In genomic region chr3:49686769-49687418, GRCh38 we compare ENCODE assay signal across 8 cellular contexts. TPM values are rescaled to one million over a fixed set of nuclear protein-coding genes. Genes with fewer than 3 reads are reported as not detected.
A peak's percentile ranks its signal among the peaks of the same experiment; 100 is the strongest.
DNase-seq lines count a peak whose midpoint lies in the region; ATAC-seq, FAIRE-seq and TF ChIP-seq lines count a peak whose summit lies in the region.
"Not testable (repeated sequence)": the region's sequence is repeated elsewhere in the genome, so short reads cannot be mapped to it uniquely, and the experiment has no call there.

No MANE protein-coding gene starts in this region.

- BruUV-seq in GM12878 (replicated peaks; lab: Mats Ljungman, UMichigan): not testable (repeated sequence)

- H3K27me3 Mint-ChIP-seq in activated CD8-positive, alpha-beta T cell treated with anti-CD3 and anti-CD28 coated beads, Interleukin-2, amount 10 ng/mL, durations not matched to agents 7 days and 5 days (ENCODE audit: low read depth); osteocyte (ENCODE audit: unreplicated experiment): not testable (repeated sequence)

- peak overlapping the region; percentile 25; the same call in 1 of the 2 replicates for H3K4me2 ChIP-seq in GM12878 (ENCODE audit: control insufficient read depth, insufficient read depth)
- not testable (repeated sequence) for H3K4me2 ChIP-seq in fibroblast of lung (ENCODE audit: extremely low read depth, insufficient read depth, low read length)

- not testable (repeated sequence) for TF ChIP-seq EP300 in GM12878 (IDR thresholded peaks at IDR 0.05; ENCODE audit: borderline replicate concordance in 1 of 2, control insufficient read depth in 1 of 2, low read depth in 2 of 2, low read length in 2 of 2)

- not testable (repeated sequence) for FAIRE-seq in GM12878 (lab: Jason Lieb, UNC); kidney (lab: Jason Lieb, UNC)

- not testable (repeated sequence) for H2AFZ ChIP-seq in GM12878 (ENCODE audit: control insufficient read depth, low read depth, low read length); fibroblast of lung (ENCODE audit: low read length)

- POLR2A ChIA-PET in AG04450 (lab: Yijun Ruan, JAX); activated CD8-positive, alpha-beta T cell treated with anti-CD3 and anti-CD28 coated beads, Interleukin-2, amount 10 ng/mL, durations not matched to agents 7 days and 5 days (lab: Charles Lee); GM12878 (lab: Charles Lee): not testable (repeated sequence)

- not testable (repeated sequence) for H3K27ac Mint-ChIP-seq in activated CD8-positive, alpha-beta T cell treated with anti-CD3 and anti-CD28 coated beads, Interleukin-2, amount 10 ng/mL, durations not matched to agents 7 days and 5 days
- peak overlapping the region; percentile 23 for H3K27ac Mint-ChIP-seq in osteocyte (ENCODE audit: unreplicated experiment)

- not testable (repeated sequence) for TF ChIP-seq CTCF in AG04450 (IDR thresholded peaks at IDR 0.05; ENCODE audit: low read depth, low read length); GM12878 (IDR thresholded peaks at IDR 0.05 in 2 of 3, conservative IDR thresholded peaks at IDR 0.05 in 1 of 3; ENCODE audit: control insufficient read depth in 2 of 3, extremely low read depth in 1 of 3, insufficient read depth in 1 of 3, low read depth in 3 of 3, low read length in 3 of 3); fibroblast of lung (conservative IDR thresholded peaks at IDR 0.05 in 1 of 2, IDR thresholded peaks at IDR 0.05 in 1 of 2; ENCODE audit: low read depth in 1 of 2, low read length in 2 of 2); kidney (IDR thresholded peaks at IDR 0.05; ENCODE audit: borderline replicate concordance, extremely low read depth, insufficient read depth); osteocyte (IDR thresholded peaks at IDR 0.05)

- not testable (repeated sequence) for DNase-seq in AG04450 (ENCODE audit: low read depth, low spot score); GM12878 (ENCODE audit: low read depth, low spot score); osteocyte (ENCODE audit: extremely low spot score, unreplicated experiment)
- peak; percentile 47 for DNase-seq in M059J (ENCODE audit: low read depth)
- DNase-seq in activated CD8-positive, alpha-beta T cell treated with anti-CD3 and anti-CD28 coated beads, Interleukin-2, amount 10 ng/mL, durations not matched to agents 7 days and 5 days: peak; percentile 42
- DNase-seq in fibroblast of lung (ENCODE audit: low read depth in 2 of 2): peak; percentile 28 to 56
- peak; percentile 92 for DNase-seq in kidney
- peak; percentile 42 for DNase-seq in stimulated activated CD8-positive, alpha-beta memory T cell treated with anti-CD3 and anti-CD28 coated beads, Interleukin-4, amount 100 ng/mL, for 24 hours (ENCODE audit: low read depth)

- in situ Hi-C loops in GM12878 (cut with MboI): not testable (repeated sequence)

- H3K4me1 ChIP-seq in GM12878 (ENCODE audit: control insufficient read depth, insufficient read depth, low read length); fibroblast of lung (ENCODE audit: control insufficient read depth, extremely low read depth, insufficient read depth, low read length): not testable (repeated sequence)
- peaks cover 23 to 44% of the 10 kb centered on the region in 2 donors for H3K4me1 ChIP-seq in kidney (ENCODE audit: control insufficient read depth in 1 of 2, insufficient read depth in 1 of 2, low read depth in 1 of 2, low read length in 2 of 2)

- not testable (repeated sequence) for H3K27ac ChIP-seq in AG04450 (ENCODE audit: low read depth, low read length); GM12878 (ENCODE audit: control insufficient read depth, insufficient read depth); fibroblast of lung (ENCODE audit: insufficient read depth, low read length); kidney (ENCODE audit: low read depth in 2 of 2, low read length in 2 of 2)

- RAD21 ChIA-PET in GM12878 (lab: Charles Lee; ENCODE audit: unreplicated experiment): not testable (repeated sequence)

- not testable (repeated sequence) for H3K4me3 Mint-ChIP-seq in activated CD8-positive, alpha-beta T cell treated with anti-CD3 and anti-CD28 coated beads, Interleukin-2, amount 10 ng/mL, durations not matched to agents 7 days and 5 days
- H3K4me3 Mint-ChIP-seq in osteocyte (ENCODE audit: unreplicated experiment): peak overlapping the region; percentile 29

- H3K79me2 ChIP-seq in GM12878 (ENCODE audit: control insufficient read depth, insufficient read depth, low read length): peaks cover 14% of the 10 kb centered on the region
- peaks cover 13% of the 10 kb centered on the region for H3K79me2 ChIP-seq in fibroblast of lung (ENCODE audit: control insufficient read depth, insufficient read depth, low read length)

- TF ChIP-seq RAD21 in GM12878 (IDR thresholded peaks at IDR 0.05; ENCODE audit: insufficient read depth, low read depth, low read length): not testable (repeated sequence)

- TF ChIP-seq POLR2A in GM12878 (IDR thresholded peaks at IDR 0.05; ENCODE audit: low read depth, low read length): peak; percentile 34; the same call in 1 of the 2 replicates

- H3K4me1 Mint-ChIP-seq in activated CD8-positive, alpha-beta T cell treated with anti-CD3 and anti-CD28 coated beads, Interleukin-2, amount 10 ng/mL, durations not matched to agents 7 days and 5 days (ENCODE audit: low read depth): peaks cover 39% of the 10 kb centered on the region
- peaks cover 29% of the 10 kb centered on the region for H3K4me1 Mint-ChIP-seq in osteocyte (ENCODE audit: unreplicated experiment)

- CTCF ChIA-PET in AG04450 (lab: Charles Lee); activated CD8-positive, alpha-beta T cell treated with anti-CD3 and anti-CD28 coated beads, Interleukin-2, amount 10 ng/mL, durations not matched to agents 7 days and 5 days (lab: Charles Lee); GM12878 (lab: Yijun Ruan, JAX): not testable (repeated sequence)

- intact Hi-C loops in GM12878 (cut with micrococcal nuclease; ENCODE audit: unreplicated experiment); kidney (cut with DNase I): not testable (repeated sequence)

- H3K27me3 ChIP-seq in AG04450 (ENCODE audit: control insufficient read depth, insufficient read depth, low read length); GM12878 (replicated peaks in 1 of 2; ENCODE audit: control insufficient read depth in 2 of 2, insufficient read depth in 2 of 2, low read length in 1 of 2); fibroblast of lung (ENCODE audit: control insufficient read depth, insufficient read depth, low read length): not testable (repeated sequence)

- peaks cover 0 to 13% of the 10 kb centered on the region in 2 experiments; a peak in 3 of 4 replicates for H3K36me3 ChIP-seq in GM12878 (ENCODE audit: control insufficient read depth in 2 of 2, insufficient read depth in 2 of 2, low read length in 1 of 2)
- not testable (repeated sequence) for H3K36me3 ChIP-seq in fibroblast of lung (ENCODE audit: control insufficient read depth, insufficient read depth, low read length)
- peaks cover 4 to 17% of the 10 kb centered on the region in 2 donors for H3K36me3 ChIP-seq in kidney (ENCODE audit: control insufficient read depth in 1 of 2, insufficient read depth in 2 of 2, low read length in 2 of 2)

- 47% methylated on average over 27 of the region's 43 CpGs for WGBS in GM12878 (ENCODE audit: insufficient coverage, insufficient replicate concordance, low lambda C conversion rate, missing lambda C conversion rate)

- not testable (repeated sequence) for H3K9ac ChIP-seq in GM12878 (ENCODE audit: control insufficient read depth, insufficient read depth, low read length); fibroblast of lung (ENCODE audit: insufficient read depth, low read length); kidney (ENCODE audit: low read length in 2 of 2)

- not testable (repeated sequence) for H3K9me3 ChIP-seq in AG04450 (ENCODE audit: control insufficient read depth, insufficient read depth, low read length); GM12878 (replicated peaks; ENCODE audit: control insufficient read depth, insufficient read depth, low read length); fibroblast of lung (ENCODE audit: control insufficient read depth, insufficient read depth, low read depth, low read length); kidney (ENCODE audit: control insufficient read depth in 1 of 2, low read length in 2 of 2)

- not testable (repeated sequence) for H3K9me3 Mint-ChIP-seq in activated CD8-positive, alpha-beta T cell treated with anti-CD3 and anti-CD28 coated beads, Interleukin-2, amount 10 ng/mL, durations not matched to agents 7 days and 5 days (ENCODE audit: insufficient read depth); osteocyte (ENCODE audit: unreplicated experiment)

- H4K20me1 ChIP-seq in GM12878 (ENCODE audit: control insufficient read depth, insufficient read depth); fibroblast of lung (ENCODE audit: control insufficient read depth, extremely low read depth, insufficient read depth, low read length): not testable (repeated sequence)

- H3K4me3 ChIP-seq in AG04450 (ENCODE audit: low read depth, low read length): peak overlapping the region; percentile 39
- not testable (repeated sequence) for H3K4me3 ChIP-seq in GM12878
- H3K4me3 ChIP-seq in fibroblast of lung (replicated peaks in 1 of 4; ENCODE audit: control extremely low read depth in 1 of 4, insufficient read depth in 1 of 4, low read depth in 3 of 4, low read length in 4 of 4): peak overlapping the region in 1 of 4 experiments; percentile 28
- H3K4me3 ChIP-seq in kidney (ENCODE audit: low read length in 2 of 2): peak overlapping the region; percentile 42 to 51

- H3K36me3 Mint-ChIP-seq in activated CD8-positive, alpha-beta T cell treated with anti-CD3 and anti-CD28 coated beads, Interleukin-2, amount 10 ng/mL, durations not matched to agents 7 days and 5 days (ENCODE audit: low read depth): peaks cover 14% of the 10 kb centered on the region
- H3K36me3 Mint-ChIP-seq in osteocyte (ENCODE audit: unreplicated experiment): peaks cover 15% of the 10 kb centered on the region

- peak; percentile 14 for ATAC-seq in activated CD8-positive, alpha-beta T cell treated with anti-CD3 and anti-CD28 coated beads, Interleukin-2, amount 10 ng/mL, durations not matched to agents 7 days and 5 days
- ATAC-seq in GM12878: not testable (repeated sequence)

- SMC1A ChIA-PET in GM12878 (lab: Charles Lee; ENCODE audit: uncharacterized antibody, unreplicated experiment): not testable (repeated sequence)

RNA-seq across cellular contexts. Expression of gene MST1, which starts 2.4 kb away (rescaled TPM):
- polyA plus RNA-seq in AG04450 (2011; rRNA removed) (6.4 and 6.5 TPM in 2 replicates), GM12878 (2011; rRNA removed) (13.4 and 24.2 TPM in 2 replicates), GM12878 (2014; fragmentation: Illumina TruSeq; extraction: Trizol) (1.6 and 3.4 TPM in 2 replicates), GM12878 (2014; fragmentation: Nextera tagmentation; extraction: Ambion mirVana) (1 to 10 TPM; 1.2 to 4.4 TPM), GM12878 (2014; rRNA removed) (20.8 and 25.5 TPM in 2 replicates), GM12878 (2016; fragmentation: Nextera tagmentation; extraction: Ambion mirVana) (1 to 10 TPM; 2.6 to 3.9 TPM), fibroblast of lung (3.5 and 4.0 TPM in 2 replicates), kidney (ENCODE audit: insufficient read depth, low read depth, low replicate concordance) (152 TPM)
- polyA minus RNA-seq in AG04450 (2011; rRNA and poly(A)+ RNA removed): 2.8 and 5.6 TPM in 2 replicates
- 0.59 TPM in 1 of 2 replicates, not detected in the other for total RNA-seq in M059J (2014; rRNA removed; shearing (Covaris generic))
- total RNA-seq in activated CD8-positive, alpha-beta T cell treated with anti-CD3 and anti-CD28 coated beads, Interleukin-2, amount 10 ng/mL, durations not matched to agents 7 days and 5 days: 1 to 10 TPM; 3.8 to 4.7 TPM
- total RNA-seq in GM12878 (2013; cell fraction: nucleolus; rRNA removed): 31.5 and 41.7 TPM in 2 replicates
- total RNA-seq in GM12878 (2014; rRNA removed) (10.1 and 10.6 TPM in 2 replicates), GM12878 (2014; rRNA removed; fragmentation: Illumina TruSeq; extraction: Trizol) (2.3 and 3.0 TPM in 2 replicates), GM12878 (2021) (14.1 TPM in 2 replicates), fibroblast of lung (5.1 and 6.6 TPM in 2 replicates), kidney (77.3 TPM), osteocyte (35.9 and 38.3 TPM in 2 replicates)
- polyA plus RNA-seq in GM12878 (2011; ENCODE audit: low read depth): 23.1 TPM
- 16.4 and 28.7 TPM in 2 replicates for polyA plus RNA-seq in GM12878 (2011; cell fraction: cytosol; rRNA removed)
- polyA plus RNA-seq in GM12878 (2011; cell fraction: nucleus; rRNA removed): 519 and 594 TPM in 2 replicates
- polyA plus RNA-seq in GM12878 (2012): 38.8 and 51.3 TPM in 2 replicates
- 4.2 and 11.5 TPM in 2 replicates for polyA minus RNA-seq in GM12878 (2011; rRNA and poly(A)+ RNA removed)
- polyA minus RNA-seq in GM12878 (2011; cell fraction: cytosol; rRNA and poly(A)+ RNA removed): 5.6 and 5.8 TPM in 2 replicates
- 44.7 and 55.5 TPM in 2 replicates for polyA minus RNA-seq in GM12878 (2011; cell fraction: nucleus; rRNA and poly(A)+ RNA removed)
- 2.7 and 4.4 TPM in 2 replicates for polyA plus RNA-seq in fibroblast of lung (2012)
- 0.71 and 3.9 TPM in 2 replicates for polyA minus RNA-seq in fibroblast of lung (ENCODE audit: low replicate concordance)

RNA-seq across cellular contexts. Expression of gene RNF123, which starts 2.5 kb away (rescaled TPM):
- polyA plus RNA-seq in AG04450 (2011; rRNA removed): 22.9 and 33.3 TPM in 2 replicates
- 38.5 and 52.5 TPM in 2 replicates for polyA minus RNA-seq in AG04450 (2011; rRNA and poly(A)+ RNA removed)
- 6.9 and 13.7 TPM in 2 replicates for total RNA-seq in M059J (2014; rRNA removed; shearing (Covaris generic))
- total RNA-seq in activated CD8-positive, alpha-beta T cell treated with anti-CD3 and anti-CD28 coated beads, Interleukin-2, amount 10 ng/mL, durations not matched to agents 7 days and 5 days: 10 to 100 TPM; 36.3 to 45.8 TPM
- total RNA-seq in GM12878 (2013; cell fraction: nucleolus; rRNA removed): 38.2 and 40.9 TPM in 2 replicates
- total RNA-seq in GM12878 (2014; rRNA removed): 14.7 and 20.4 TPM in 2 replicates
- total RNA-seq in GM12878 (2014; rRNA removed; fragmentation: Illumina TruSeq; extraction: Trizol): 6.4 and 8.1 TPM in 2 replicates
- total RNA-seq in GM12878 (2021): 28.7 and 31.5 TPM in 2 replicates
- polyA plus RNA-seq in GM12878 (2011; ENCODE audit: low read depth): 26.5 TPM
- polyA plus RNA-seq in GM12878 (2011; rRNA removed): 8.1 and 20.0 TPM in 2 replicates
- 22.3 and 30.2 TPM in 2 replicates for polyA plus RNA-seq in GM12878 (2011; cell fraction: cytosol; rRNA removed)
- 105 and 114 TPM in 2 replicates for polyA plus RNA-seq in GM12878 (2011; cell fraction: nucleus; rRNA removed)
- 5.7 and 8.9 TPM in 2 replicates for polyA plus RNA-seq in GM12878 (2012)
- 6.4 and 12.1 TPM in 2 replicates for polyA plus RNA-seq in GM12878 (2014; fragmentation: Illumina TruSeq; extraction: Trizol)
- polyA plus RNA-seq in GM12878 (2014; fragmentation: Nextera tagmentation; extraction: Ambion mirVana): 1 to 10 TPM; 4.2 to 4.5 TPM
- 21.4 and 23.0 TPM in 2 replicates for polyA plus RNA-seq in GM12878 (2014; rRNA removed)
- 10 to 100 TPM; 16.6 to 18.5 TPM for polyA plus RNA-seq in GM12878 (2016; fragmentation: Nextera tagmentation; extraction: Ambion mirVana)
- polyA minus RNA-seq in GM12878 (2011; rRNA and poly(A)+ RNA removed): 20.3 and 29.3 TPM in 2 replicates
- polyA minus RNA-seq in GM12878 (2011; cell fraction: cytosol; rRNA and poly(A)+ RNA removed): 13.1 and 13.6 TPM in 2 replicates
- 31.8 and 67.1 TPM in 2 replicates for polyA minus RNA-seq in GM12878 (2011; cell fraction: nucleus; rRNA and poly(A)+ RNA removed)
- total RNA-seq in fibroblast of lung: 19.5 and 27.1 TPM in 2 replicates
- 16.5 and 21.8 TPM in 2 replicates for polyA plus RNA-seq in fibroblast of lung
- 22.2 and 24.0 TPM in 2 replicates for polyA plus RNA-seq in fibroblast of lung (2012)
- polyA minus RNA-seq in fibroblast of lung (ENCODE audit: low replicate concordance): 70.8 and 71.8 TPM in 2 replicates
- 43.7 TPM for total RNA-seq in kidney
- polyA plus RNA-seq in kidney (ENCODE audit: insufficient read depth, low read depth, low replicate concordance): 41.7 TPM
- total RNA-seq in osteocyte: 50.9 and 61.0 TPM in 2 replicates

RNA-seq across cellular contexts. Expression of gene APEH, which starts 12.7 kb away (rescaled TPM):
- polyA plus RNA-seq in AG04450 (2011; rRNA removed) (85.3 and 108 TPM in 2 replicates), GM12878 (2011; rRNA removed) (66.9 and 101 TPM in 2 replicates), GM12878 (2014; fragmentation: Illumina TruSeq; extraction: Trizol) (125 and 130 TPM in 2 replicates), GM12878 (2014; fragmentation: Nextera tagmentation; extraction: Ambion mirVana) (100 to 1,000 TPM in 1 of 2 experiments, 10 to 100 TPM in 1; 74.4 to 102 TPM), GM12878 (2014; rRNA removed) (132 and 162 TPM in 2 replicates), GM12878 (2016; fragmentation: Nextera tagmentation; extraction: Ambion mirVana) (100 to 1,000 TPM; 207 to 209 TPM), fibroblast of lung (52.6 and 75.7 TPM in 2 replicates), kidney (ENCODE audit: insufficient read depth, low read depth, low replicate concordance) (138 TPM)
- polyA minus RNA-seq in AG04450 (2011; rRNA and poly(A)+ RNA removed): 146 and 205 TPM in 2 replicates
- total RNA-seq in M059J (2014; rRNA removed; shearing (Covaris generic)): 60.4 and 88.6 TPM in 2 replicates
- 100 to 1,000 TPM; 179 to 192 TPM for total RNA-seq in activated CD8-positive, alpha-beta T cell treated with anti-CD3 and anti-CD28 coated beads, Interleukin-2, amount 10 ng/mL, durations not matched to agents 7 days and 5 days
- 71.1 and 89.5 TPM in 2 replicates for total RNA-seq in GM12878 (2013; cell fraction: nucleolus; rRNA removed)
- total RNA-seq in GM12878 (2014; rRNA removed) (199 and 214 TPM in 2 replicates), GM12878 (2014; rRNA removed; fragmentation: Illumina TruSeq; extraction: Trizol) (110 and 116 TPM in 2 replicates), GM12878 (2021) (178 and 186 TPM in 2 replicates), fibroblast of lung (110 and 137 TPM in 2 replicates), kidney (143 TPM), osteocyte (98.5 and 105 TPM in 2 replicates)
- polyA plus RNA-seq in GM12878 (2011; ENCODE audit: low read depth): 43.5 TPM
- 152 and 183 TPM in 2 replicates for polyA plus RNA-seq in GM12878 (2011; cell fraction: cytosol; rRNA removed)
- 301 and 327 TPM in 2 replicates for polyA plus RNA-seq in GM12878 (2011; cell fraction: nucleus; rRNA removed)
- 71.4 and 74.9 TPM in 2 replicates for polyA plus RNA-seq in GM12878 (2012)
- 167 and 275 TPM in 2 replicates for polyA minus RNA-seq in GM12878 (2011; rRNA and poly(A)+ RNA removed)
- polyA minus RNA-seq in GM12878 (2011; cell fraction: cytosol; rRNA and poly(A)+ RNA removed): 76.0 and 90.2 TPM in 2 replicates
- 116 and 212 TPM in 2 replicates for polyA minus RNA-seq in GM12878 (2011; cell fraction: nucleus; rRNA and poly(A)+ RNA removed)
- polyA plus RNA-seq in fibroblast of lung (2012): 83.9 and 131 TPM in 2 replicates
- polyA minus RNA-seq in fibroblast of lung (ENCODE audit: low replicate concordance): 184 and 328 TPM in 2 replicates

RNA-seq across cellular contexts. Expression of gene AMIGO3, which starts 32.6 kb away (rescaled TPM):
- polyA plus RNA-seq in AG04450 (2011; rRNA removed): 0.11 TPM in 1 of 2 replicates, not detected in the other
- not detected in 2 replicates for polyA minus RNA-seq in AG04450 (2011; rRNA and poly(A)+ RNA removed)
- total RNA-seq in M059J (2014; rRNA removed; shearing (Covaris generic)): 5.5 TPM in 1 of 2 replicates, not detected in the other
- total RNA-seq in activated CD8-positive, alpha-beta T cell treated with anti-CD3 and anti-CD28 coated beads, Interleukin-2, amount 10 ng/mL, durations not matched to agents 7 days and 5 days: 1 to 10 TPM in 1 of 2 experiments, under 1 TPM in 1; 0.95 to 2.0 TPM
- 3.7 and 3.9 TPM in 2 replicates for total RNA-seq in GM12878 (2013; cell fraction: nucleolus; rRNA removed)
- 1.2 and 1.3 TPM in 2 replicates for total RNA-seq in GM12878 (2014; rRNA removed)
- total RNA-seq in GM12878 (2014; rRNA removed; fragmentation: Illumina TruSeq; extraction: Trizol): not detected in 2 replicates
- 0.18 TPM in 1 of 2 replicates, not detected in the other for total RNA-seq in GM12878 (2021)
- 0.13 TPM for polyA plus RNA-seq in GM12878 (2011; ENCODE audit: low read depth)
- polyA plus RNA-seq in GM12878 (2011; rRNA removed): 0.19 TPM in 1 of 2 replicates, not detected in the other
- 1.8 TPM in 1 of 2 replicates, not detected in the other for polyA plus RNA-seq in GM12878 (2011; cell fraction: cytosol; rRNA removed)
- polyA plus RNA-seq in GM12878 (2011; cell fraction: nucleus; rRNA removed): 3.0 and 4.6 TPM in 2 replicates
- polyA plus RNA-seq in GM12878 (2012): 1.4 and 1.8 TPM in 2 replicates
- polyA plus RNA-seq in GM12878 (2014; fragmentation: Illumina TruSeq; extraction: Trizol): 0.07 TPM in 1 of 2 replicates, not detected in the other
- polyA plus RNA-seq in GM12878 (2014; fragmentation: Nextera tagmentation; extraction: Ambion mirVana): not detected
- 0.58 and 1.2 TPM in 2 replicates for polyA plus RNA-seq in GM12878 (2014; rRNA removed)
- 1 to 10 TPM in 1 of 2 experiments, under 1 TPM in 1; 0.44 to 1.1 TPM for polyA plus RNA-seq in GM12878 (2016; fragmentation: Nextera tagmentation; extraction: Ambion mirVana)
- polyA minus RNA-seq in GM12878 (2011; rRNA and poly(A)+ RNA removed): 1.2 TPM in 1 of 2 replicates, not detected in the other
- 0.52 and 0.53 TPM in 2 replicates for polyA minus RNA-seq in GM12878 (2011; cell fraction: cytosol; rRNA and poly(A)+ RNA removed)
- 4.6 and 10.5 TPM in 2 replicates for polyA minus RNA-seq in GM12878 (2011; cell fraction: nucleus; rRNA and poly(A)+ RNA removed)
- total RNA-seq in fibroblast of lung: under 0.01 and 0.33 TPM in 2 replicates
- polyA plus RNA-seq in fibroblast of lung: 0.17 TPM in 1 of 2 replicates, not detected in the other
- 0.43 and 0.73 TPM in 2 replicates for polyA plus RNA-seq in fibroblast of lung (2012)
- not detected in 2 replicates for polyA minus RNA-seq in fibroblast of lung (ENCODE audit: low replicate concordance)
- not detected for total RNA-seq in kidney
- 0.73 TPM for polyA plus RNA-seq in kidney (ENCODE audit: insufficient read depth, low read depth, low replicate concordance)
- not detected in 2 replicates for total RNA-seq in osteocyte

RNA-seq across cellular contexts. Expression of gene GMPPB, which starts 36.9 kb away (rescaled TPM):
- polyA plus RNA-seq in AG04450 (2011; rRNA removed): 13.9 and 15.7 TPM in 2 replicates
- polyA minus RNA-seq in AG04450 (2011; rRNA and poly(A)+ RNA removed): 17.5 and 23.5 TPM in 2 replicates
- total RNA-seq in M059J (2014; rRNA removed; shearing (Covaris generic)): 20.4 and 39.4 TPM in 2 replicates
- 10 to 100 TPM; 50.4 to 53.0 TPM for total RNA-seq in activated CD8-positive, alpha-beta T cell treated with anti-CD3 and anti-CD28 coated beads, Interleukin-2, amount 10 ng/mL, durations not matched to agents 7 days and 5 days
- total RNA-seq in GM12878 (2013; cell fraction: nucleolus; rRNA removed): 27.3 and 30.3 TPM in 2 replicates
- total RNA-seq in GM12878 (2014; rRNA removed): 39.1 and 44.3 TPM in 2 replicates
- total RNA-seq in GM12878 (2014; rRNA removed; fragmentation: Illumina TruSeq; extraction: Trizol): 11.3 and 11.7 TPM in 2 replicates
- 45.6 and 46.1 TPM in 2 replicates for total RNA-seq in GM12878 (2021)
- polyA plus RNA-seq in GM12878 (2011; ENCODE audit: low read depth): 11.1 TPM
- polyA plus RNA-seq in GM12878 (2011; rRNA removed): 5.7 and 13.4 TPM in 2 replicates
- polyA plus RNA-seq in GM12878 (2011; cell fraction: cytosol; rRNA removed): 13.9 and 18.8 TPM in 2 replicates
- 26.9 and 29.1 TPM in 2 replicates for polyA plus RNA-seq in GM12878 (2011; cell fraction: nucleus; rRNA removed)
- 24.8 and 27.5 TPM in 2 replicates for polyA plus RNA-seq in GM12878 (2012)
- polyA plus RNA-seq in GM12878 (2014; fragmentation: Illumina TruSeq; extraction: Trizol): 4.7 and 13.3 TPM in 2 replicates
- polyA plus RNA-seq in GM12878 (2014; fragmentation: Nextera tagmentation; extraction: Ambion mirVana): 1 to 10 TPM; 2.3 to 8.7 TPM
- polyA plus RNA-seq in GM12878 (2014; rRNA removed): 33.2 and 40.3 TPM in 2 replicates
- polyA plus RNA-seq in GM12878 (2016; fragmentation: Nextera tagmentation; extraction: Ambion mirVana): 10 to 100 TPM; 73.2 to 99.5 TPM
- polyA minus RNA-seq in GM12878 (2011; rRNA and poly(A)+ RNA removed): 19.7 and 20.2 TPM in 2 replicates
- 7.1 and 8.2 TPM in 2 replicates for polyA minus RNA-seq in GM12878 (2011; cell fraction: cytosol; rRNA and poly(A)+ RNA removed)
- polyA minus RNA-seq in GM12878 (2011; cell fraction: nucleus; rRNA and poly(A)+ RNA removed): 24.4 and 39.9 TPM in 2 replicates
- total RNA-seq in fibroblast of lung: 13.6 and 14.4 TPM in 2 replicates
- 13.7 and 18.3 TPM in 2 replicates for polyA plus RNA-seq in fibroblast of lung
- 20.5 and 36.0 TPM in 2 replicates for polyA plus RNA-seq in fibroblast of lung (2012)
- 38.8 and 48.3 TPM in 2 replicates for polyA minus RNA-seq in fibroblast of lung (ENCODE audit: low replicate concordance)
- total RNA-seq in kidney: 37.4 TPM
- polyA plus RNA-seq in kidney (ENCODE audit: insufficient read depth, low read depth, low replicate concordance): 25.0 TPM
- total RNA-seq in osteocyte: 27.3 and 27.5 TPM in 2 replicates
